In genomic region chr13:55244991-55245644, GRCh38 we compare ENCODE assay signal across 11 cellular contexts.
DNase-seq lines count a peak whose midpoint lies in the region; ATAC-seq and TF ChIP-seq lines count a peak whose summit lies in the region.
"Had no signal": no experiment of that assay in that cellular context is flagged by ENCODE, and none has a peak within 500 bp of the region (broad histone marks: within the 10 kb centered on the region; RNA-seq: fewer than 3 reads in every experiment).

No MANE protein-coding gene starts in this region.

- POLR2A ChIA-PET in GM10248 (lab: Yijun Ruan, JAX), result no interaction called here

- H3K4me1 Mint-ChIP-seq in activated T-helper 2 cell treated with anti-CD3 and anti-CD28 coated beads, Interferon-gamma antibody, Interleukin-2, Interleukin-4, amounts not matched to agents 10 μg/mL and 5 μg/mL and 100 μg/mL, durations not matched to agents 14 hours and 24 hours and 36 hours (ENCODE audit: low read depth), result no peaks in the 10 kb centered on the region

- H3K4me3 Mint-ChIP-seq in activated T-helper 2 cell treated with anti-CD3 and anti-CD28 coated beads, Interferon-gamma antibody, Interleukin-2, Interleukin-4, amounts not matched to agents 10 μg/mL and 5 μg/mL and 100 μg/mL, durations not matched to agents 14 hours and 24 hours and 36 hours (ENCODE audit: low read depth), result no peak overlapping the region

- DNase-seq in GM10248 (ENCODE audit: extremely low spot score) (no peak), NCI-H69 (lab: John Stamatoyannopoulos, UW) (peak; percentile 60), erythroblast (lab: John Stamatoyannopoulos, UW) (peak; percentile 2 to 27), cerebellar nuclear complex (lab: John Stamatoyannopoulos, UW) (no peak)
- DNase-seq in activated CD4-positive, alpha-beta T cell treated with anti-CD3 and anti-CD28 coated beads, Interleukin-2, amount 50 U/mL, for 4 hours, result no peak
- DNase-seq in activated T-helper 2 cell treated with anti-CD3 and anti-CD28 coated beads, Interferon-gamma antibody, Interleukin-2, Interleukin-4, amounts not matched to agents 10 μg/mL and 5 μg/mL and 100 μg/mL, durations not matched to agents 14 hours and 24 hours and 36 hours (ENCODE audit: low spot score), result no peak
- DNase-seq: left ventricle myocardium inferior, NCI-H2107, right lobe of liver had no signal

- TF ChIP-seq CTCF in 22Rv1 (IDR thresholded peaks at IDR 0.05), result peak; percentile 71
- TF ChIP-seq CTCF in GM10248 (IDR thresholded peaks at IDR 0.05; ENCODE audit: control extremely low read depth, extremely low read depth, low read depth, missing control alignments), result peak; percentile 10

- ATAC-seq in HG02642 (IDR thresholded peaks at IDR 0.05; ENCODE audit: poor library complexity, unreplicated experiment), result no peak

- CTCF ChIA-PET in GM10248 (lab: Yijun Ruan, JAX), result interaction anchor here (1.4 to 1.7 kb wide), 2 partner anchors 14 to 20 kb away, joined by 3 read pairs; no protein-coding TSS in a partner anchor

- peaks cover 43% of the 10 kb centered on the region for H3K9me3 Mint-ChIP-seq in activated T-helper 2 cell treated with anti-CD3 and anti-CD28 coated beads, Interferon-gamma antibody, Interleukin-2, Interleukin-4, amounts not matched to agents 10 μg/mL and 5 μg/mL and 100 μg/mL, durations not matched to agents 14 hours and 24 hours and 36 hours

- no peak overlapping the region for H3K27ac ChIP-seq in 22Rv1
- H3K27ac ChIP-seq: left ventricle myocardium inferior, right lobe of liver had no signal

- H3K27ac Mint-ChIP-seq in activated T-helper 2 cell treated with anti-CD3 and anti-CD28 coated beads, Interferon-gamma antibody, Interleukin-2, Interleukin-4, amounts not matched to agents 10 μg/mL and 5 μg/mL and 100 μg/mL, durations not matched to agents 14 hours and 24 hours and 36 hours, result no peak overlapping the region

- no peaks in the 10 kb centered on the region for H3K27me3 Mint-ChIP-seq in activated T-helper 2 cell treated with anti-CD3 and anti-CD28 coated beads, Interferon-gamma antibody, Interleukin-2, Interleukin-4, amounts not matched to agents 10 μg/mL and 5 μg/mL and 100 μg/mL, durations not matched to agents 14 hours and 24 hours and 36 hours (ENCODE audit: low read depth)

- intact Hi-C loops in activated T-helper 2 cell treated with anti-CD3 and anti-CD28 coated beads, Interferon-gamma antibody, Interleukin-2, Interleukin-4, amounts not matched to agents 10 μg/mL and 5 μg/mL and 100 μg/mL, durations not matched to agents 14 hours and 24 hours and 36 hours (cut with micrococcal nuclease), result no loop called here

- no peaks in the 10 kb centered on the region for H3K36me3 Mint-ChIP-seq in activated T-helper 2 cell treated with anti-CD3 and anti-CD28 coated beads, Interferon-gamma antibody, Interleukin-2, Interleukin-4, amounts not matched to agents 10 μg/mL and 5 μg/mL and 100 μg/mL, durations not matched to agents 14 hours and 24 hours and 36 hours (ENCODE audit: low read depth)

- no peak for TF ChIP-seq POLR2A in erythroblast (IDR thresholded peaks at IDR 0.05; ENCODE audit: low read length)

Comparison
In these comparisons a context has a peak if more than half of its experiments do, and no peak if none do; other contexts are left out.
1. DNase-seq: peak in NCI-H69 (single experiment) and erythroblast (2 of 2); none in GM10248 (single experiment), activated CD4-positive, alpha-beta T cell treated with anti-CD3 and anti-CD28 coated beads, Interleukin-2, amount 50 U/mL, for 4 hours (0 of 2), cerebellar nuclear complex (0 of 2) and activated T-helper 2 cell treated with anti-CD3 and anti-CD28 coated beads, Interferon-gamma antibody, Interleukin-2, Interleukin-4, amounts not matched to agents 10 μg/mL and 5 μg/mL and 100 μg/mL, durations not matched to agents 14 hours and 24 hours and 36 hours (single experiment).